In the genomic region with DNA sequence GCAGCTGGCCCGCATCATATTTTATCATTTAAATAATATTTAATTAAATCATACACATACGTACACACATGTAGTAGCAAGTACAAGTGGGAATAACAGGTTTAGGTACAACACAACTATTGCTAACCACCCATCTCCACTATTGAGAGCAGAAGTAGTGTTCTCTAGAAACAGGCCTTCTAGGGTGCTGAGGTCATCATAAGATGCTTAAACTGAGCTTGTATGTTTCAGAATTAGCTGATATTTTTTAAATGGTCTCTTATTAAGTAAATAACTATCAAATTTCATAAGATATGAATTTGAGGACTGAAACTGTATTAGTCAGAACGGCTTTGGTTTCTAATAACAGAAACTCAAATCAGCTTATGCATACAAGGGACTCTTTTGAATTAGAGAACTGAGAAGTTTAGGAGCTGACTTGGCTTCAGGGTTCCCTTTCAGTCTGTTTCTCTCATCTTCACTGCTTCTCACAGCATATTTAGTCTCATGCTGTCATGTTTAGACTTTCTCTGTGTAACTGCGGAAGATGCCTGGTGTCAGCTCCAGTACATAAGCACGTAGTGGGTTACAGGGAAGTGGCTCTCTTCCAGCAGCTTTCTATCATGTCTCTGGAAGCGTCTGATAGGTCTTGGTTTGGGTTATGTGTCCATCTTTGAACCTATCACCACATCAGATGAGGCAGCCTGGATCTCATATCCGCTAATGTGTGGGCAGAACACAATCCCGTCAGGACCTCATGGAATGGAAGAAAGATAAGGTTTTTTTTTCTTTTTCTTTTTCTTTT, we compare ENCODE assay signal across 15 cellular contexts. TPM values are rescaled to one million over a fixed set of nuclear protein-coding genes. Genes with fewer than 3 reads are reported as not detected.
A peak's percentile ranks its signal among the peaks of the same experiment; 100 is the strongest.
DNase-seq lines count a peak whose midpoint lies in the region; ATAC-seq and TF ChIP-seq lines count a peak whose summit lies in the region.
"Had no signal": no experiment of that assay in that cellular context is flagged by ENCODE, and none has a peak within 500 bp of the region (broad histone marks: within the 10 kb centered on the region; RNA-seq: fewer than 3 reads in every experiment).

No MANE protein-coding gene starts in this region.

- no peaks in the 10 kb centered on the region for H3K9me3 ChIP-seq in aorta (ENCODE audit: control insufficient read depth, low read length)
- H3K9me3 ChIP-seq: pancreas, thyroid gland had no signal

- no peak overlapping the region for H3K27ac ChIP-seq in aorta (ENCODE audit: low read depth in 1 of 2, low read length in 2 of 2)
- H3K27ac ChIP-seq: 22Rv1, HL-60, pancreas had no signal

- WGBS in aorta, 2 donors: 80 to 81% methylated on average over 8 of the region's 8 CpGs

- intact Hi-C loops in aorta (cut with DNase I): no loop called here

- H3K36me3 ChIP-seq in aorta (ENCODE audit: control insufficient read depth in 1 of 2, insufficient read depth in 2 of 2, low read length in 1 of 2): no peaks in the 10 kb centered on the region
- H3K36me3 ChIP-seq: pancreas, thyroid gland had no signal

- H3K27ac Mint-ChIP-seq in glutamatergic neuron (ENCODE audit: unreplicated experiment): no peak overlapping the region

- no peak for TF ChIP-seq CTCF in glutamatergic neuron (IDR thresholded peaks at IDR 0.05; ENCODE audit: partially characterized antibody, unreplicated experiment)

- H3K9me3 Mint-ChIP-seq in glutamatergic neuron (ENCODE audit: unreplicated experiment): peaks cover 3% of the 10 kb centered on the region

- ATAC-seq in HG02571 (IDR thresholded peaks at IDR 0.05; ENCODE audit: unreplicated experiment): peak; percentile 97
- ATAC-seq in HG03342 (IDR thresholded peaks at IDR 0.05; ENCODE audit: unreplicated experiment): peak; percentile 90
- ATAC-seq in aorta (ENCODE audit: low FRiP score): no peak
- ATAC-seq: left lobe of liver, pancreas had no signal

- H3K27me3 Mint-ChIP-seq in glutamatergic neuron (ENCODE audit: unreplicated experiment): no peaks in the 10 kb centered on the region

- H3K36me3 Mint-ChIP-seq in glutamatergic neuron (ENCODE audit: unreplicated experiment): no peaks in the 10 kb centered on the region

- H3K4me1 Mint-ChIP-seq in glutamatergic neuron (ENCODE audit: low read depth, unreplicated experiment): no peaks in the 10 kb centered on the region

- no peaks in the 10 kb centered on the region for H3K27me3 ChIP-seq in aorta (ENCODE audit: control insufficient read depth in 1 of 2, insufficient read depth in 2 of 2, low read length in 1 of 2)
- H3K27me3 ChIP-seq: pancreas, thyroid gland had no signal

- H3K4me3 ChIP-seq in aorta (ENCODE audit: low read length in 2 of 2): no peak overlapping the region
- H3K4me3 ChIP-seq: pancreas, thyroid gland had no signal

- H3K4me3 Mint-ChIP-seq in glutamatergic neuron (ENCODE audit: unreplicated experiment): no peak overlapping the region

- peak; percentile 9 for DNase-seq in activated CD8-positive, alpha-beta memory T cell treated with anti-CD3 and anti-CD28 coated beads for 24 hours
- no peak for DNase-seq in activated CD8-positive, alpha-beta memory T cell treated with anti-CD3 and anti-CD28 coated beads, Interleukin-2, amount 50 U/mL, for 48 hours
- no peak for DNase-seq in stimulated activated naive CD4-positive, alpha-beta T cell treated with Interleukin-2 at 50 U/mL for 16 hours (lab: John Stamatoyannopoulos, UW)
- no peak for DNase-seq in aorta
- no peak for DNase-seq in occipital lobe (lab: John Stamatoyannopoulos, UW)
- no peak for DNase-seq in glutamatergic neuron
- DNase-seq: pancreas; stimulated activated CD4-positive, alpha-beta T cell treated with anti-CD3 and anti-CD28 coated beads, Interleukin-4, amount 100 ng/mL, for 4 hours; T-helper 9 cell had no signal

- no peaks in the 10 kb centered on the region for H3K4me1 ChIP-seq in aorta (ENCODE audit: control insufficient read depth in 1 of 2, insufficient read depth in 2 of 2, low read length in 2 of 2)
- H3K4me1 ChIP-seq: pancreas had no signal

RNA-seq across cellular contexts. Expression of a gene that starts 25.0 kb away (rescaled TPM):
- total RNA-seq in aorta (1 to 10 TPM; 2.1 to 2.6 TPM), occipital lobe (3.6 TPM), glutamatergic neuron (ENCODE audit: unreplicated experiment) (4.3 TPM)
- polyA plus RNA-seq in aorta: 1 to 10 TPM in 1 of 2 donors, under 1 TPM in 1; 0.54 to 2.1 TPM

RNA-seq across cellular contexts. Expression of a gene that starts 52.7 kb away (rescaled TPM):
- 1 to 10 TPM in 1 of 2 donors, under 1 TPM in 1; 0.97 to 1.1 TPM for total RNA-seq in aorta
- 1 to 10 TPM in 1 of 2 donors, not detected in 1; 1.4 TPM for polyA plus RNA-seq in aorta
- total RNA-seq in occipital lobe: 0.78 TPM
- 1.6 TPM for total RNA-seq in glutamatergic neuron (ENCODE audit: unreplicated experiment)
